ENCODE assay signal across 8 cellular contexts in the genomic region with DNA sequence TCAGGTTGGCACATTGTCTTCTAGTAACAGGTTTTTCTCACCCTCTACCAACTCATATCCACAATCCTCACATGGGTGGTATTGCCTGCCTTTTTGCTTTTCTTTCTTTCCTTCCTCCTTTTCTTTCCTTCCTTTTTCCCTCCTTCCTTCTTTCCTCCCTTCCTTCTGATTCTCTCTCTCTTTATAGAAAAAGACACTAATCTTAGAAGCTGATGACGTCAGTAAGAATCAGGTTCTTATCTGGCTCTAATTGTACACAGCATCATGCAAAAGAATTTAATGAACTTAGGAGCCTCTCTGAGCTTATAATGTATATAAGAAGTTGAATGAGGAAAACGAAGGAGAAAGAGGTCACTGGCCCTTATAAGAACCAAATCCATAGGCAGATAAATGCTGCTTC.
"Had no signal": no experiment of that assay in that cellular context is flagged by ENCODE, and none has a peak within 500 bp of the region (broad histone marks: within the 10 kb centered on the region; RNA-seq: fewer than 3 reads in every experiment).

No MANE protein-coding gene starts in this region.

- DNase-seq: IMR-90, KBM-7, KG1 had no signal

- ATAC-seq: K562 had no signal

- H3K4me2 ChIP-seq: KMS-11 had no signal

- FAIRE-seq: HTR-8/SVneo, K562 had no signal

- H3K27ac Mint-ChIP-seq: IgD-negative memory B cell had no signal

- H3K4me3 ChIP-seq: K562 had no signal

- H3K4me3 Mint-ChIP-seq: IgD-negative memory B cell had no signal

- H3K9ac ChIP-seq: KMS-11 had no signal

- H3K9me3 Mint-ChIP-seq: IgD-negative memory B cell had no signal

- H3K27ac ChIP-seq: HL-60, KMS-11 had no signal
